2 cellular contexts compared by ENCODE assay signal in genomic region chr1:205451202-205451601, GRCh38.
A peak's percentile ranks its signal among the peaks of the same experiment; 100 is the strongest.
TF ChIP-seq lines count a peak whose summit lies in the region.

No MANE protein-coding gene starts in this region.

TF ChIP-seq in HepG2, 621 proteins besides CTCF, POLR2A, EP300 and RAD21:
- TF ChIP-seq ZNF281 (CRISPR knock-in tag; IDR thresholded peaks at IDR 0.05; ENCODE audit: borderline replicate concordance) (peak; percentile 46; the same call in 1 of the 2 replicates), MXD4 (CRISPR knock-in tag; IDR thresholded peaks at IDR 0.05) (no peak), CBFB (CRISPR knock-in tag; IDR thresholded peaks at IDR 0.05) (no peak), ZNF646 (CRISPR knock-in tag; IDR thresholded peaks at IDR 0.05) (no peak)

TF ChIP-seq in H1, 55 proteins besides CTCF, POLR2A, EP300 and RAD21:
- no peak for TF ChIP-seq CHD2 (IDR thresholded peaks at IDR 0.05; ENCODE audit: low read length)
- no peak for TF ChIP-seq ATF3 (IDR thresholded peaks at IDR 0.05; ENCODE audit: insufficient read depth, low read depth, low read length)
- TF ChIP-seq SP2 (IDR thresholded peaks at IDR 0.05; ENCODE audit: low read length): no peak
- peak; percentile 59; the same call in 1 of the 2 replicates for TF ChIP-seq BACH1 (IDR thresholded peaks at IDR 0.05; ENCODE audit: low read length)
- no peak for TF ChIP-seq KDM1A (IDR thresholded peaks at IDR 0.05; ENCODE audit: borderline replicate concordance, low read length)
- TF ChIP-seq FOSL1 (IDR thresholded peaks at IDR 0.05; ENCODE audit: insufficient read depth, low read depth, low read length): no peak
- 0 out of 2 replicates have a peak, but pooled peaks have one; percentile 14 for TF ChIP-seq POLR2AphosphoS5 (IDR thresholded peaks at IDR 0.05; ENCODE audit: low read depth, low read length)
- TF ChIP-seq RNF2 (IDR thresholded peaks at IDR 0.05; ENCODE audit: borderline replicate concordance, low read depth, low read length, missing control alignments, poor library complexity, severe bottlenecking): no peak
- no peak for TF ChIP-seq BCL11A (IDR thresholded peaks at IDR 0.05; ENCODE audit: low read depth in 2 of 2, low read length in 2 of 2)
- TF ChIP-seq RXRA (IDR thresholded peaks at IDR 0.05; ENCODE audit: insufficient read depth, low read depth, low read length): no peak
- no peak for TF ChIP-seq USF2 (IDR thresholded peaks at IDR 0.05; ENCODE audit: low read length)
- TF ChIP-seq CEBPB (IDR thresholded peaks at IDR 0.05; ENCODE audit: low read depth, low read length): no peak
- TF ChIP-seq KDM4A (IDR thresholded peaks at IDR 0.05; ENCODE audit: low read depth, low read length, severe bottlenecking): no peak
- TF ChIP-seq CREB1 (IDR thresholded peaks at IDR 0.05): 0 out of 2 replicates have a peak, but pooled peaks have one; percentile 16
- TF ChIP-seq KDM5A (IDR thresholded peaks at IDR 0.05; ENCODE audit: low read length): no peak
- no peak for TF ChIP-seq ZNF274 (IDR thresholded peaks at IDR 0.05; ENCODE audit: borderline replicate concordance, extremely low read depth, low read length)
- TF ChIP-seq CBX5 (IDR thresholded peaks at IDR 0.05; ENCODE audit: low read depth, low read length): no peak
- peak; percentile 74 for TF ChIP-seq ASH2L (IDR thresholded peaks at IDR 0.05; ENCODE audit: low read length)
- TF ChIP-seq RFX5 (IDR thresholded peaks at IDR 0.05; ENCODE audit: borderline replicate concordance, low read depth, low read length): no peak
- no peak for TF ChIP-seq CTBP2 (IDR thresholded peaks at IDR 0.05; ENCODE audit: borderline replicate concordance, insufficient read depth, insufficient read length, low read length)
- TF ChIP-seq EGR1 (IDR thresholded peaks at IDR 0.05; ENCODE audit: borderline replicate concordance, low read depth, low read length): no peak
- no peak for TF ChIP-seq SRF (IDR thresholded peaks at IDR 0.05; ENCODE audit: low read depth, low read length)
- TF ChIP-seq YY1 (IDR thresholded peaks at IDR 0.05; ENCODE audit: low read depth, low read length): peak; percentile 65; the same call in 1 of the 2 replicates
- no peak for TF ChIP-seq GABPA (IDR thresholded peaks at IDR 0.05; ENCODE audit: borderline replicate concordance, insufficient read depth, low read length)
- no peak for TF ChIP-seq SIX5 (IDR thresholded peaks at IDR 0.05; ENCODE audit: low read depth, low read length)
- TF ChIP-seq SP1 (IDR thresholded peaks at IDR 0.05; ENCODE audit: low read depth, low read length): no peak; the same call in 1 of the 2 replicates
- TF ChIP-seq MAFK (IDR thresholded peaks at IDR 0.05; ENCODE audit: low read depth, low read length): peak; percentile 81; the same call in 1 of the 2 replicates
- TF ChIP-seq SIN3A (conservative IDR thresholded peaks at IDR 0.05 in 1 of 2, IDR thresholded peaks at IDR 0.05 in 1 of 2; ENCODE audit: low read depth in 1 of 2, low read length in 2 of 2): peak in 1 of 2 experiments; percentile 70; a peak in 2 of 4 replicates
- TF ChIP-seq TBP (IDR thresholded peaks at IDR 0.05; ENCODE audit: low read depth, low read length): no peak
- peak; percentile 52 for TF ChIP-seq NANOG (IDR thresholded peaks at IDR 0.05; ENCODE audit: insufficient read depth, low read depth, low read length, poor library complexity, severe bottlenecking)
- peak; percentile 79 for TF ChIP-seq TEAD4 (IDR thresholded peaks at IDR 0.05; ENCODE audit: low read depth, low read length)
- 0 out of 2 replicates have a peak, but pooled peaks have one; percentile 38 for TF ChIP-seq RBBP5 (IDR thresholded peaks at IDR 0.05; ENCODE audit: borderline replicate concordance, low read depth, low read length)
- TF ChIP-seq CBX8 (IDR thresholded peaks at IDR 0.05; ENCODE audit: borderline replicate concordance, low read depth, low read length): no peak
- TF ChIP-seq TAF1 (IDR thresholded peaks at IDR 0.05; ENCODE audit: low read depth, low read length): no peak
- TF ChIP-seq CHD1 (IDR thresholded peaks at IDR 0.05; ENCODE audit: low read depth, low read length): no peak
- no peak for TF ChIP-seq GTF2F1 (IDR thresholded peaks at IDR 0.05; ENCODE audit: borderline replicate concordance, low read depth, low read length)
- no peak for TF ChIP-seq SIRT6 (IDR thresholded peaks at IDR 0.05; ENCODE audit: low read length)
- TF ChIP-seq SP4 (IDR thresholded peaks at IDR 0.05; ENCODE audit: low read length): no peak
- peak; percentile 24 for TF ChIP-seq TAF7 (optimal IDR thresholded peaks at IDR 0.05; ENCODE audit: borderline replicate concordance, low read depth, low read length)
- TF ChIP-seq BRCA1 (IDR thresholded peaks at IDR 0.05; ENCODE audit: low read depth, low read length): no peak
- no peak for TF ChIP-seq HDAC6 (IDR thresholded peaks at IDR 0.05; ENCODE audit: low read depth, low read length)
- TF ChIP-seq TCF12 (IDR thresholded peaks at IDR 0.05; ENCODE audit: low read depth, low read length): no peak
- no peak for TF ChIP-seq PHF8 (conservative IDR thresholded peaks at IDR 0.05; ENCODE audit: low read depth, low read length)
- TF ChIP-seq CHD7 (IDR thresholded peaks at IDR 0.05; ENCODE audit: insufficient replicate concordance, low read length): no peak
- TF ChIP-seq MAX (IDR thresholded peaks at IDR 0.05): peak; percentile 43
- TF ChIP-seq POU5F1 (IDR thresholded peaks at IDR 0.05; ENCODE audit: low read depth, low read length): no peak
- 0 out of 2 replicates have a peak, but pooled peaks have one; percentile 40 for TF ChIP-seq ATF2 (IDR thresholded peaks at IDR 0.05; ENCODE audit: low read length)
- peak in 1 of 2 experiments; percentile 15; a peak in 1 of 4 replicates for TF ChIP-seq HDAC2 (IDR thresholded peaks at IDR 0.05; ENCODE audit: borderline replicate concordance in 1 of 2, low read depth in 2 of 2, low read length in 2 of 2)
- no peak for TF ChIP-seq SUZ12 (IDR thresholded peaks at IDR 0.05; ENCODE audit: low read length)
- TF ChIP-seq E2F6 (IDR thresholded peaks at IDR 0.05): no peak
- TF ChIP-seq NRF1 (IDR thresholded peaks at IDR 0.05; ENCODE audit: low read depth, low read length): no peak
- TF ChIP-seq SAP30 (IDR thresholded peaks at IDR 0.05; ENCODE audit: insufficient read depth, insufficient replicate concordance, low read length): no peak
- TF ChIP-seq EZH2 (IDR thresholded peaks at IDR 0.05; ENCODE audit: low read depth, low read length, severe bottlenecking): no peak
- no peak for TF ChIP-seq JUN (IDR thresholded peaks at IDR 0.05; ENCODE audit: low read depth, low read length)
- TF ChIP-seq JUND (IDR thresholded peaks at IDR 0.05; ENCODE audit: low read length): no peak
